In the genomic region with DNA sequence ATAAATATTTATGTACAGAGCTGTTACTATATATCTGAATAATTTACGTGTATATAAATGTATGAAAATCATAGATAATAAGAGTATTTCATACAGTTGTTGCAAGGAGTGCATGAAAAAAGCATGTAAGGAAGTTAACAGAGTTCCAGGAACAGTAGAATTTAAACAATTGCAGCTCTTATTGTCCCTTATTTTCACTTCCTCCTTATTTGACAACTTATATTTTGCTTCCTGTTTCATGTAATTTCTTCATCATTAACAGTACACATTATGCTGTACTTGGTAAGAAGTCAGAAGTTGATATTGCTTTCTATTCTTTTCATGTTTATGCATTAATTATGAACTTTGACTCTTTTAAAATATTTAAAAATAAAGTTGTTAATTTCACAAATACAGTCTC, we compare ENCODE assay signal across 30 cellular contexts.
DNase-seq lines count a peak whose midpoint lies in the region; ATAC-seq, FAIRE-seq and TF ChIP-seq lines count a peak whose summit lies in the region.
"Had no signal": no experiment of that assay in that cellular context is flagged by ENCODE, and none has a peak within 500 bp of the region (broad histone marks: within the 10 kb centered on the region; RNA-seq: fewer than 3 reads in every experiment).

No MANE protein-coding gene starts in this region.

- H2AFZ ChIP-seq in GM12878 (ENCODE audit: control insufficient read depth, low read depth, low read length) (no peak overlapping the region), H9 (ENCODE audit: low read length) (no peak overlapping the region)

- H2BK12ac ChIP-seq in H9 (ENCODE audit: insufficient read length, low read depth, low read length): no peak overlapping the region

- H2AK5ac ChIP-seq in H9 (ENCODE audit: insufficient read length, low read length): no peak overlapping the region

- H3K27me3 Mint-ChIP-seq in H9 (ENCODE audit: low read depth): no peaks in the 10 kb centered on the region; the same call in 1 of the 2 replicates
- H3K27me3 Mint-ChIP-seq: activated CD4-positive, alpha-beta T cell treated with anti-CD3 and anti-CD28 coated beads for 36 hours; activated naive CD8-positive, alpha-beta T cell treated with anti-CD3 and anti-CD28 coated beads for 36 hours; stimulated activated naive CD8-positive, alpha-beta T cell treated with anti-CD3 and anti-CD28 coated beads, Interleukin-15, amount 100 ng/mL, for 72 hours had no signal

- H3K79me2 ChIP-seq in GM12878 (ENCODE audit: control insufficient read depth, insufficient read depth, low read length) (no peaks in the 10 kb centered on the region), H9 (ENCODE audit: insufficient read depth, low read length) (no peaks in the 10 kb centered on the region)

- no peak overlapping the region for H4K91ac ChIP-seq in H9 (ENCODE audit: insufficient read length, low read depth, low read length)

- no peak for TF ChIP-seq RAD21 in GM12878 (IDR thresholded peaks at IDR 0.05; ENCODE audit: insufficient read depth, low read depth, low read length)

- 0 out of 2 replicates have a peak overlapping the region, but pooled peaks have one; percentile 37 for H3K27ac ChIP-seq in HL-60 (replicated peaks)
- H3K27ac ChIP-seq in GM12878 (ENCODE audit: control insufficient read depth, insufficient read depth): no peak overlapping the region
- no peak overlapping the region for H3K27ac ChIP-seq in H9 (ENCODE audit: insufficient read length, low read depth, low read length)
- H3K27ac ChIP-seq: cardiac muscle cell, colonic mucosa, lower lobe of right lung, SJSA1 had no signal

- H3K9ac ChIP-seq in GM12878 (ENCODE audit: control insufficient read depth, insufficient read depth, low read length): no peak overlapping the region
- H3K9ac ChIP-seq in H9 (ENCODE audit: extremely low read depth, insufficient read length, low read length): no peak overlapping the region

- H4K8ac ChIP-seq in H9 (replicated peaks; ENCODE audit: insufficient read length, low read depth, low read length): no peak overlapping the region

- CTCF ChIA-PET in GM12878 (lab: Yijun Ruan, JAX): no interaction called here

- intact Hi-C loops in GM12878 (cut with micrococcal nuclease; ENCODE audit: unreplicated experiment) (no loop called here), head of caudate nucleus (cut with DNase I) (no loop called here), sciatic nerve (cut with DNase I) (no loop called here)

- no peak overlapping the region for H2BK20ac ChIP-seq in H9 (ENCODE audit: low read depth, low read length, poor library complexity, severe bottlenecking)

- no peak overlapping the region for H2BK5ac ChIP-seq in H9 (ENCODE audit: insufficient read length, low read length)

- H3K4ac ChIP-seq in H9 (ENCODE audit: low read depth, low read length): no peak overlapping the region

- DNase-seq in CD1c-positive myeloid dendritic cell (ENCODE audit: extremely low spot score) (peak; percentile 66), HL-60 (ENCODE audit: low read depth in 1 of 2, low spot score in 1 of 2) (peak in 1 of 2 experiments; percentile 29), NOMO-1 treated with DMSO at 0.1 percent for 48 hours (lab: John Stamatoyannopoulos, UW; ENCODE audit: unreplicated experiment) (peak; percentile 94), GM12878 (ENCODE audit: low read depth, low spot score) (no peak), head of caudate nucleus (no peak), H9 (no peak), sciatic nerve (ENCODE audit: low spot score) (no peak), ACHN (no peak)
- DNase-seq: activated CD4-positive, alpha-beta T cell treated with anti-CD3 and anti-CD28 coated beads for 36 hours; activated CD8-positive, alpha-beta memory T cell treated with anti-CD3 and anti-CD28 coated beads for 24 hours; activated effector memory CD4-positive, alpha-beta T cell treated with anti-CD3 and anti-CD28 coated beads, Interleukin-2, amount 50 U/mL, for 16 hours; activated naive CD8-positive, alpha-beta T cell treated with anti-CD3 and anti-CD28 coated beads for 36 hours; activated T-cell treated with anti-CD3 and anti-CD28 coated beads, Interleukin-2, amount 50 U/mL, for 1 hour; aorta; colonic mucosa; DMS79 treated with DMSO at 0.1 percent for 48 hours; effector memory CD4-positive, alpha-beta T cell; erythroblast; IMR-90; lower lobe of right lung; mucosa of descending colon; NCI-H2171; NCI-H510A; nephron progenitor cell; stimulated activated naive CD8-positive, alpha-beta T cell treated with anti-CD3 and anti-CD28 coated beads, Interleukin-15, amount 100 ng/mL, for 72 hours had no signal

- no peaks in the 10 kb centered on the region for H4K20me1 ChIP-seq in GM12878 (ENCODE audit: control insufficient read depth, insufficient read depth)
- peaks cover 2% of the 10 kb centered on the region for H4K20me1 ChIP-seq in H9 (ENCODE audit: control insufficient read depth, insufficient read depth, insufficient read length)

- POLR2A ChIA-PET in GM12878 (lab: Charles Lee): no interaction called here

- H3K27ac Mint-ChIP-seq in H9: no peak overlapping the region
- H3K27ac Mint-ChIP-seq: activated CD4-positive, alpha-beta T cell treated with anti-CD3 and anti-CD28 coated beads for 36 hours; activated naive CD8-positive, alpha-beta T cell treated with anti-CD3 and anti-CD28 coated beads for 36 hours; nephron progenitor cell; stimulated activated naive CD8-positive, alpha-beta T cell treated with anti-CD3 and anti-CD28 coated beads, Interleukin-15, amount 100 ng/mL, for 72 hours; T-helper 1 cell treated with Interleukin-12 subunit alpha and Interleukin-12 subunit beta and Interleukin-4 antibody, amounts not matched to agents 30 μg/mL and 1 μg/mL, for 36 hours had no signal

- H3K56ac ChIP-seq in H9 (ENCODE audit: insufficient read length, low read depth, low read length): no peak overlapping the region

- H2BK120ac ChIP-seq in H9 (ENCODE audit: low read depth, low read length, poor library complexity, severe bottlenecking): no peak overlapping the region

- H4K5ac ChIP-seq in H9 (ENCODE audit: insufficient read length, low read depth, low read length): no peak overlapping the region

- BruUV-seq in GM12878 (replicated peaks; lab: Mats Ljungman, UMichigan): no TSS peak

- no peaks in the 10 kb centered on the region for H3K36me3 ChIP-seq in GM12878 (ENCODE audit: control insufficient read depth in 2 of 2, insufficient read depth in 2 of 2, low read length in 1 of 2)
- H3K36me3 ChIP-seq: cardiac muscle cell, colonic mucosa, lower lobe of right lung, SJSA1 had no signal

- no peak overlapping the region for H3K4me3 ChIP-seq in HL-60 (replicated peaks; ENCODE audit: insufficient read depth, low read length)
- no peak overlapping the region for H3K4me3 ChIP-seq in GM12878
- H3K4me3 ChIP-seq: cardiac muscle cell, colonic mucosa, lower lobe of right lung, mucosa of descending colon, SJSA1 had no signal

- SMC1A ChIA-PET in GM12878 (lab: Charles Lee; ENCODE audit: uncharacterized antibody, unreplicated experiment): interaction anchor here (0.7 kb wide), 1 partner anchor 38 kb away, joined by 3 read pairs; no protein-coding TSS in a partner anchor

- no peaks in the 10 kb centered on the region for H3K4me1 Mint-ChIP-seq in H9
- H3K4me1 Mint-ChIP-seq: activated CD4-positive, alpha-beta T cell treated with anti-CD3 and anti-CD28 coated beads for 36 hours; activated naive CD8-positive, alpha-beta T cell treated with anti-CD3 and anti-CD28 coated beads for 36 hours; nephron progenitor cell; stimulated activated naive CD8-positive, alpha-beta T cell treated with anti-CD3 and anti-CD28 coated beads, Interleukin-15, amount 100 ng/mL, for 72 hours had no signal

- peak; percentile 45; the same call in 2 of the 3 replicates for ATAC-seq in GM12878
- ATAC-seq in sciatic nerve: no peak
- ATAC-seq: activated CD4-positive, alpha-beta T cell treated with anti-CD3 and anti-CD28 coated beads for 36 hours; mucosa of descending colon; Panc1; stimulated activated naive CD8-positive, alpha-beta T cell treated with anti-CD3 and anti-CD28 coated beads, Interleukin-15, amount 100 ng/mL, for 72 hours had no signal

- no peaks in the 10 kb centered on the region for H3K23me2 ChIP-seq in H9 (ENCODE audit: insufficient read length, low read depth, low read length, poor library complexity, severe bottlenecking)

- H3K4me3 Mint-ChIP-seq in H9: no peak overlapping the region
- H3K4me3 Mint-ChIP-seq: activated CD4-positive, alpha-beta T cell treated with anti-CD3 and anti-CD28 coated beads for 36 hours; activated naive CD8-positive, alpha-beta T cell treated with anti-CD3 and anti-CD28 coated beads for 36 hours; nephron progenitor cell; stimulated activated naive CD8-positive, alpha-beta T cell treated with anti-CD3 and anti-CD28 coated beads, Interleukin-15, amount 100 ng/mL, for 72 hours; T-helper 1 cell treated with Interleukin-12 subunit alpha and Interleukin-12 subunit beta and Interleukin-4 antibody, amounts not matched to agents 30 μg/mL and 1 μg/mL, for 36 hours had no signal

- RAD21 ChIA-PET in GM12878 (lab: Charles Lee; ENCODE audit: unreplicated experiment): no interaction called here

- no peaks in the 10 kb centered on the region for H3K9me3 Mint-ChIP-seq in H9
- H3K9me3 Mint-ChIP-seq: nephron progenitor cell; T-helper 1 cell treated with Interleukin-12 subunit alpha and Interleukin-12 subunit beta and Interleukin-4 antibody, amounts not matched to agents 30 μg/mL and 1 μg/mL, for 36 hours had no signal

- H3K4me2 ChIP-seq in GM12878 (ENCODE audit: control insufficient read depth, insufficient read depth) (no peak overlapping the region), H9 (ENCODE audit: insufficient read depth, insufficient read length, low read length) (no peak overlapping the region)

- no peak overlapping the region for H3K23ac ChIP-seq in H9 (ENCODE audit: insufficient read length, low read depth, low read length)

- no peak overlapping the region for H3T11ph ChIP-seq in H9 (ENCODE audit: low read length)

- TF ChIP-seq POLR2A in GM12878 (IDR thresholded peaks at IDR 0.05; ENCODE audit: low read depth, low read length): no peak

- FAIRE-seq in GM12878 (lab: Jason Lieb, UNC): no peak
- FAIRE-seq: H1 had no signal

- in situ Hi-C loops in GM12878 (cut with MboI) (no loop called here), ACHN (cut with HindIII; ENCODE audit: low pct_ligation_motif_present, low pct_unique_long_range_greater_than_20kb, low sequenced_read_pairs) (no loop called here)

- TF ChIP-seq EP300 in GM12878 (IDR thresholded peaks at IDR 0.05; ENCODE audit: borderline replicate concordance in 1 of 2, control insufficient read depth in 1 of 2, low read depth in 2 of 2, low read length in 2 of 2): no peak

- no peaks in the 10 kb centered on the region for H3K79me1 ChIP-seq in H9 (ENCODE audit: insufficient read depth, low read depth, low read length, poor library complexity, severe bottlenecking)

- H2BK15ac ChIP-seq in H9 (ENCODE audit: low read depth, low read length): no peak overlapping the region

- H3K9me3 ChIP-seq in GM12878 (replicated peaks; ENCODE audit: control insufficient read depth, insufficient read depth, low read length): no peaks in the 10 kb centered on the region
- no peaks in the 10 kb centered on the region for H3K9me3 ChIP-seq in H9 (ENCODE audit: control insufficient read depth, low read depth, low read length)
- H3K9me3 ChIP-seq: colonic mucosa, lower lobe of right lung, mucosa of descending colon, SJSA1 had no signal

- no peaks in the 10 kb centered on the region for H3K36me3 Mint-ChIP-seq in H9 (ENCODE audit: insufficient read depth in 1 of 3, low read depth in 3 of 3)
- H3K36me3 Mint-ChIP-seq: activated naive CD8-positive, alpha-beta T cell treated with anti-CD3 and anti-CD28 coated beads for 36 hours had no signal

- H3K4me1 ChIP-seq in GM12878 (ENCODE audit: control insufficient read depth, insufficient read depth, low read length) (no peaks in the 10 kb centered on the region), H9 (ENCODE audit: insufficient read depth, low read length) (no peaks in the 10 kb centered on the region)
- H3K4me1 ChIP-seq: colonic mucosa, lower lobe of right lung, SJSA1 had no signal

- 0% methylated on average over 1 of the region's 1 CpG for WGBS in GM12878 (ENCODE audit: insufficient coverage, insufficient replicate concordance, low lambda C conversion rate, missing lambda C conversion rate)
- WGBS in H9 (ENCODE audit: extremely low coverage, insufficient read length, low lambda C conversion rate): no CpG with 5 or more reads among the region's 1 CpG

- no peak overlapping the region for H3K18ac ChIP-seq in H9 (ENCODE audit: insufficient read length, low read depth, low read length)

- H3K27me3 ChIP-seq in HL-60 (ENCODE audit: insufficient read depth, poor library complexity, severe bottlenecking): no peaks in the 10 kb centered on the region
- no peaks in the 10 kb centered on the region for H3K27me3 ChIP-seq in GM12878 (replicated peaks in 1 of 2; ENCODE audit: control insufficient read depth in 2 of 2, insufficient read depth in 2 of 2, low read length in 1 of 2)
- H3K27me3 ChIP-seq in H9 (ENCODE audit: insufficient read depth, low read length): no peaks in the 10 kb centered on the region
- H3K27me3 ChIP-seq: cardiac muscle cell, colonic mucosa, SJSA1 had no signal

- no peak for TF ChIP-seq CTCF in HL-60 (IDR thresholded peaks at IDR 0.05; ENCODE audit: insufficient read depth, low read length)
- no peak for TF ChIP-seq CTCF in GM12878 (IDR thresholded peaks at IDR 0.05 in 2 of 3, conservative IDR thresholded peaks at IDR 0.05 in 1 of 3; ENCODE audit: control insufficient read depth in 2 of 3, extremely low read depth in 1 of 3, insufficient read depth in 1 of 3, low read depth in 3 of 3, low read length in 3 of 3)
- no peak for TF ChIP-seq CTCF in H9 (conservative IDR thresholded peaks at IDR 0.05)

- no peak overlapping the region for H3K14ac ChIP-seq in H9 (ENCODE audit: insufficient read depth, low read length)

Comparison
In these comparisons a context has a peak if more than half of its experiments do, and no peak if none do; other contexts are left out.
1. DNase-seq: peak in CD1c-positive myeloid dendritic cell (single experiment) and NOMO-1 treated with DMSO at 0.1 percent for 48 hours (single experiment); none in GM12878 (single experiment), head of caudate nucleus (0 of 42), H9 (single experiment), sciatic nerve (single experiment) and ACHN (single experiment).